ENCODE assay signal across 9 cellular contexts in the genomic region with DNA sequence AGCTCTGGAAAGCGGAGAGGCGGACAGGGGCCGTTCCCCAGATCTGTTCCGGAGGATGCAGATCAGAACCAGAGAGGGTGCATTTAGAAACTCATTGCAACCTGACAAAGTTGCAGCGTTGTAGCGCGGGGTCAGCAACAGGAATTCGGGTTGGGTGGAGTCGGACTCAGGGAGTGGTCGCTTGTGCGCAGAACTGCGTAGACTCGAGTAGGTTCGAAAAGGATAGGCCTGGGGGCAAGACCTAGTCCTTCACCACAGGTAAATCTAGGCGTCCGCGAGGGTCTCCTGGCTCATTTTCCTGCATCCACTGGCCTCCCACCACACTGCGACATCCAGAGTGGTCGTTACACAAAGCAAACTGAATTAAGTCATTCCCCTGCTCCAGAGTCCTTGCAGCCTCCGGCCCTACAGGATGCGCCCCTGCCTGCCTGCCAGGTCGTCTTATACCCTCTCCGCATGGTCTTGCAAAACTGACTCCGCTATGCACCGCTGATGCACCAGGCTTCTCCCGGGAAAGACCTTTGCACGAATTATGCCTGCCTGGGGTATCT. TPM values are rescaled to one million over a fixed set of nuclear protein-coding genes. Genes with fewer than 3 reads are reported as not detected.
DNase-seq lines count a peak whose midpoint lies in the region; ATAC-seq and TF ChIP-seq lines count a peak whose summit lies in the region.
"Had no signal": no experiment of that assay in that cellular context is flagged by ENCODE, and none has a peak within 500 bp of the region (broad histone marks: within the 10 kb centered on the region; RNA-seq: fewer than 3 reads in every experiment).

No MANE protein-coding gene starts in this region.

- no peak for ATAC-seq in CD4-positive, alpha-beta T cell (ENCODE audit: poor library complexity)
- ATAC-seq in T-cell (replicated peaks in 1 of 4): no peak

- H3K4me3 ChIP-seq in esophagus muscularis mucosa (peak overlapping the region; percentile 31 to 52 (median 40)), neuron (ENCODE audit: low read length) (no peak overlapping the region)

- no peaks in the 10 kb centered on the region for H3K36me3 Mint-ChIP-seq in CD4-positive, alpha-beta T cell (ENCODE audit: low read depth)
- H3K36me3 Mint-ChIP-seq in T-cell: no peaks in the 10 kb centered on the region

- intact Hi-C loops in CD4-positive, alpha-beta T cell (cut with DNase I, micrococcal nuclease): loop anchor here (1.0 to 10.0 kb wide), 5 partner anchors 75 to 1013 kb away; no protein-coding TSS in a partner anchor
- intact Hi-C loops in esophagus muscularis mucosa (cut with DNase I): no loop called here

- no peak overlapping the region for H3K27ac Mint-ChIP-seq in CD4-positive, alpha-beta T cell
- H3K27ac Mint-ChIP-seq in T-cell: no peak overlapping the region

- no peak overlapping the region for H3K27ac ChIP-seq in CD4-positive, alpha-beta T cell (ENCODE audit: low read depth, low read length)
- no peak overlapping the region for H3K27ac ChIP-seq in esophagus muscularis mucosa (replicated peaks in 1 of 4)

- POLR2A ChIA-PET in CD4-positive, alpha-beta T cell (lab: Charles Lee): interaction anchor here (0.8 to 2.3 kb wide), 4 partner anchors 11 to 345 kb away, joined by 3 to 18 read pairs (median 6); a partner anchor contains a TSS
- POLR2A ChIA-PET in T-cell (lab: Charles Lee): interaction anchor here in 1 of 2 donors (0.6 kb wide), 1 partner anchor 88 kb away, joined by 4 read pairs; no protein-coding TSS in a partner anchor

- H3K36me3 ChIP-seq in esophagus muscularis mucosa (no peaks in the 10 kb centered on the region), neuron (ENCODE audit: insufficient read depth, low read length) (no peaks in the 10 kb centered on the region)

- peaks cover 41% of the 10 kb centered on the region for H3K27me3 Mint-ChIP-seq in CD4-positive, alpha-beta T cell
- H3K27me3 Mint-ChIP-seq in T-cell: peaks cover 29 to 37% of the 10 kb centered on the region in 2 donors

- TF ChIP-seq POLR2A in esophagus muscularis mucosa (IDR thresholded peaks at IDR 0.05; ENCODE audit: low read depth): no peak

- H3K27me3 ChIP-seq in CD4-positive, alpha-beta T cell (ENCODE audit: control insufficient read depth, insufficient read depth, low read length): peaks cover 12% of the 10 kb centered on the region
- H3K27me3 ChIP-seq in esophagus muscularis mucosa (peaks cover 0 to 53% (median 8%) of the 10 kb centered on the region in 4 donors), neuron (ENCODE audit: insufficient read depth, low read length) (peaks cover 25% of the 10 kb centered on the region)

- TF ChIP-seq CTCF in CD4-positive, alpha-beta T cell (IDR thresholded peaks at IDR 0.05): no peak
- no peak for TF ChIP-seq CTCF in esophagus muscularis mucosa (IDR thresholded peaks at IDR 0.05)

- H3K9me3 Mint-ChIP-seq in CD4-positive, alpha-beta T cell: no peaks in the 10 kb centered on the region
- H3K9me3 Mint-ChIP-seq in T-cell: peaks cover 0 to 4% (median 0%) of the 10 kb centered on the region in 3 donors

- H3K4me3 Mint-ChIP-seq in CD4-positive, alpha-beta T cell: peak overlapping the region; percentile 83
- peak overlapping the region; percentile 73 to 79 (median 74) for H3K4me3 Mint-ChIP-seq in T-cell

- CTCF ChIA-PET in CD4-positive, alpha-beta T cell (lab: Charles Lee): interaction anchor here (0.7 to 1.6 kb wide), 13 partner anchors 9 to 362 kb away, joined by 3 to 11 read pairs (median 4); no protein-coding TSS in a partner anchor
- CTCF ChIA-PET in T-cell (lab: Charles Lee): interaction anchor here (0.6 to 2.0 kb wide), 9 partner anchors 10 to 770 kb away, joined by 3 to 11 read pairs (median 4); no protein-coding TSS in a partner anchor

- peaks cover 22% of the 10 kb centered on the region for H3K4me1 Mint-ChIP-seq in CD4-positive, alpha-beta T cell (ENCODE audit: low read depth)
- H3K4me1 Mint-ChIP-seq in T-cell: peaks cover 19 to 30% (median 23%) of the 10 kb centered on the region in 3 donors

- no peak for TF ChIP-seq EP300 in esophagus muscularis mucosa (IDR thresholded peaks at IDR 0.05)

- no peak for DNase-seq in CD4-positive, alpha-beta T cell
- no peak for DNase-seq in T-cell
- DNase-seq in esophagus muscularis mucosa (ENCODE audit: extremely low spot score): no peak
- no peak for DNase-seq in cerebellum (ENCODE audit: low spot score)
- DNase-seq in pons (ENCODE audit: low spot score): no peak
- DNase-seq in NCI-H226: no peak
- DNase-seq in activated naive CD4-positive, alpha-beta T cell treated with anti-CD3 and anti-CD28 coated beads, Interleukin-2, amount 50 U/mL, for 16 hours: no peak
- DNase-seq: DMS79 had no signal

- H3K4me1 ChIP-seq in esophagus muscularis mucosa (peaks cover 15 to 23% (median 20%) of the 10 kb centered on the region in 4 donors), neuron (ENCODE audit: insufficient read depth, low read length) (peaks cover 2% of the 10 kb centered on the region)

- H3K9me3 ChIP-seq in CD4-positive, alpha-beta T cell (ENCODE audit: control insufficient read depth, low read length): no peaks in the 10 kb centered on the region
- no peaks in the 10 kb centered on the region for H3K9me3 ChIP-seq in esophagus muscularis mucosa
- peaks cover 5% of the 10 kb centered on the region for H3K9me3 ChIP-seq in neuron (ENCODE audit: low read length)

- 49% methylated on average over 24 of the region's 27 CpGs for WGBS in esophagus muscularis mucosa

- H2AFZ ChIP-seq in neuron (ENCODE audit: low read depth, low read length): peak overlapping the region; percentile 15

RNA-seq across cellular contexts. Expression of a gene that starts 4.7 kb away (rescaled TPM):
- 10 to 100 TPM; 36.5 to 37.5 TPM for total RNA-seq in CD4-positive, alpha-beta T cell
- total RNA-seq in T-cell (10 to 100 TPM; 28.5 to 39.1 (median 29.1) TPM), esophagus muscularis mucosa (10 to 100 TPM; 29.1 to 46.0 (median 33.3) TPM), cerebellum (70.1 TPM)
